ENCODE assay signal across 25 cellular contexts in genomic region chr10:107433605-107434004, GRCh38.
"Had no signal": no experiment of that assay in that cellular context is flagged by ENCODE, and none has a peak within 500 bp of the region (broad histone marks: within the 10 kb centered on the region; RNA-seq: fewer than 3 reads in every experiment).

No MANE protein-coding gene starts in this region.

- ATAC-seq: effector memory CD8-positive, alpha-beta T cell; gastroesophageal sphincter; lower lobe of right lung; stimulated activated naive CD8-positive, alpha-beta T cell treated with anti-CD3 and anti-CD28 coated beads, Interleukin-15, amount 100 ng/mL, for 72 hours had no signal

- H3K4me3 Mint-ChIP-seq: dendritic cell treated with granulocyte-macrophage colony-stimulating factor and Interleukin-4, amounts not matched to agents 40 ng/mL and 50 ng/mL, for 4 days; effector memory CD8-positive, alpha-beta T cell; immature natural killer cell; natural killer cell treated with Interleukin-12 subunit alpha and Interleukin-12 subunit beta and Interleukin-15 and Interleukin-18, amount 100 ng/mL, for 72 hours; neural progenitor cell; stimulated activated naive B cell treated with anti-CD40 and anti-IgM and Interleukin-4, amounts not matched to agents 10 μg/mL and 1 μg/mL and 100 μg/mL, for 72 hours; stimulated activated naive CD8-positive, alpha-beta T cell treated with anti-CD3 and anti-CD28 coated beads, Interleukin-15, amount 100 ng/mL, for 72 hours had no signal

- DNase-seq: effector memory CD8-positive, alpha-beta T cell; foreskin fibroblast; glutamatergic neuron; immature natural killer cell; left ventricle myocardium inferior; lower lobe of right lung; mesenchymal stem cell; midbrain; nucleus accumbens; ovary; sigmoid colon; stimulated activated CD4-positive, alpha-beta T cell treated with anti-CD3 and anti-CD28 coated beads, Interleukin-2, amount 100 ng/mL, for 24 hours; stimulated activated CD4-positive, alpha-beta T cell treated with anti-CD3 and anti-CD28 coated beads, Interleukin-4, amount 100 ng/mL, for 4 hours; stimulated activated naive B cell treated with anti-CD40 and anti-IgM and Interleukin-4, amounts not matched to agents 10 μg/mL and 1 μg/mL and 100 μg/mL, for 72 hours; stimulated activated naive CD8-positive, alpha-beta T cell treated with anti-CD3 and anti-CD28 coated beads, Interleukin-15, amount 100 ng/mL, for 72 hours; trophoblast cell had no signal

- H3K4me1 ChIP-seq: esophagus muscularis mucosa, gastroesophageal sphincter, left ventricle myocardium inferior, lower lobe of right lung, neural progenitor cell, right atrium auricular region had no signal

- H3K36me3 ChIP-seq: esophagus muscularis mucosa, gastroesophageal sphincter, left ventricle myocardium inferior, lower lobe of right lung, neural progenitor cell, ovary, right atrium auricular region, sigmoid colon, thoracic aorta had no signal

- H3K27me3 ChIP-seq: esophagus muscularis mucosa, gastroesophageal sphincter, neural progenitor cell, ovary, right atrium auricular region, sigmoid colon had no signal

- H3K27me3 Mint-ChIP-seq: dendritic cell treated with granulocyte-macrophage colony-stimulating factor and Interleukin-4, amounts not matched to agents 40 ng/mL and 50 ng/mL, for 4 days; effector memory CD8-positive, alpha-beta T cell; stimulated activated naive B cell treated with anti-CD40 and anti-IgM and Interleukin-4, amounts not matched to agents 10 μg/mL and 1 μg/mL and 100 μg/mL, for 72 hours; stimulated activated naive CD8-positive, alpha-beta T cell treated with anti-CD3 and anti-CD28 coated beads, Interleukin-15, amount 100 ng/mL, for 72 hours had no signal

- H3K36me3 Mint-ChIP-seq: immature natural killer cell; natural killer cell treated with Interleukin-12 subunit alpha and Interleukin-12 subunit beta and Interleukin-15 and Interleukin-18, amount 100 ng/mL, for 72 hours; neural progenitor cell; stimulated activated naive B cell treated with anti-CD40 and anti-IgM and Interleukin-4, amounts not matched to agents 10 μg/mL and 1 μg/mL and 100 μg/mL, for 72 hours had no signal

- H3K4me3 ChIP-seq: esophagus muscularis mucosa, gastroesophageal sphincter, left ventricle myocardium inferior, lower lobe of right lung, neural progenitor cell, ovary, right atrium auricular region, sigmoid colon, skin epidermis, thoracic aorta had no signal

- H3K9me3 ChIP-seq: esophagus muscularis mucosa, gastroesophageal sphincter, left ventricle myocardium inferior, lower lobe of right lung, ovary, right atrium auricular region, sigmoid colon, thoracic aorta had no signal

- H3K9me3 Mint-ChIP-seq: dendritic cell treated with granulocyte-macrophage colony-stimulating factor and Interleukin-4, amounts not matched to agents 40 ng/mL and 50 ng/mL, for 4 days; neural progenitor cell had no signal

- H3K27ac Mint-ChIP-seq: dendritic cell treated with granulocyte-macrophage colony-stimulating factor and Interleukin-4, amounts not matched to agents 40 ng/mL and 50 ng/mL, for 4 days; effector memory CD8-positive, alpha-beta T cell; immature natural killer cell; natural killer cell treated with Interleukin-12 subunit alpha and Interleukin-12 subunit beta and Interleukin-15 and Interleukin-18, amount 100 ng/mL, for 72 hours; neural progenitor cell; stimulated activated naive B cell treated with anti-CD40 and anti-IgM and Interleukin-4, amounts not matched to agents 10 μg/mL and 1 μg/mL and 100 μg/mL, for 72 hours; stimulated activated naive CD8-positive, alpha-beta T cell treated with anti-CD3 and anti-CD28 coated beads, Interleukin-15, amount 100 ng/mL, for 72 hours had no signal

- H3K4me1 Mint-ChIP-seq: immature natural killer cell; neural progenitor cell; stimulated activated naive CD8-positive, alpha-beta T cell treated with anti-CD3 and anti-CD28 coated beads, Interleukin-15, amount 100 ng/mL, for 72 hours had no signal

- H3K27ac ChIP-seq: epithelial cell of prostate, esophagus muscularis mucosa, gastroesophageal sphincter, left ventricle myocardium inferior, lower lobe of right lung, neural progenitor cell, ovary, right atrium auricular region, sigmoid colon, skin epidermis, thoracic aorta had no signal
